ENCODE assay signal across 2 cellular contexts in the genomic region with DNA sequence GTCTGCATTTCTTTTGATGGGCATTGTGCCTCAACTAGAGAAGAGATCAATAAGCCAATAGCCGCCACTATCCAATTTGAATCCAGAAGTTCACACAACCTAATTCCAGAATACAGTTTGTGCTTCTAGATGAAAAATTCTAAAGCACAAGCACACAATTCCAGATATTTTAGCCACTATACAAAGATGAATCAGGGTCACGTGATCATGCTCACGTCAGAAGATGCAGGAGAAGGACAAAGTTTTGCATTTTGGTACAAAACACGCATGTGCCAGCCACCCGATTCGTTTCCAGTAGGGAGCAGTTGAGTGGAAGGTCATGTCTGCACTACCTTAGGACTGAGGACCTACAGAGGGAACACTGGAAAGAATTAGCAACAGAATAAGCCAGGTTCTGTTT.
TF ChIP-seq lines count a peak whose summit lies in the region.

No MANE protein-coding gene starts in this region.

TF ChIP-seq in GM23338, 12 proteins besides CTCF, POLR2A, EP300 and RAD21 (continues in another document):
- TF ChIP-seq, protein P1, sequence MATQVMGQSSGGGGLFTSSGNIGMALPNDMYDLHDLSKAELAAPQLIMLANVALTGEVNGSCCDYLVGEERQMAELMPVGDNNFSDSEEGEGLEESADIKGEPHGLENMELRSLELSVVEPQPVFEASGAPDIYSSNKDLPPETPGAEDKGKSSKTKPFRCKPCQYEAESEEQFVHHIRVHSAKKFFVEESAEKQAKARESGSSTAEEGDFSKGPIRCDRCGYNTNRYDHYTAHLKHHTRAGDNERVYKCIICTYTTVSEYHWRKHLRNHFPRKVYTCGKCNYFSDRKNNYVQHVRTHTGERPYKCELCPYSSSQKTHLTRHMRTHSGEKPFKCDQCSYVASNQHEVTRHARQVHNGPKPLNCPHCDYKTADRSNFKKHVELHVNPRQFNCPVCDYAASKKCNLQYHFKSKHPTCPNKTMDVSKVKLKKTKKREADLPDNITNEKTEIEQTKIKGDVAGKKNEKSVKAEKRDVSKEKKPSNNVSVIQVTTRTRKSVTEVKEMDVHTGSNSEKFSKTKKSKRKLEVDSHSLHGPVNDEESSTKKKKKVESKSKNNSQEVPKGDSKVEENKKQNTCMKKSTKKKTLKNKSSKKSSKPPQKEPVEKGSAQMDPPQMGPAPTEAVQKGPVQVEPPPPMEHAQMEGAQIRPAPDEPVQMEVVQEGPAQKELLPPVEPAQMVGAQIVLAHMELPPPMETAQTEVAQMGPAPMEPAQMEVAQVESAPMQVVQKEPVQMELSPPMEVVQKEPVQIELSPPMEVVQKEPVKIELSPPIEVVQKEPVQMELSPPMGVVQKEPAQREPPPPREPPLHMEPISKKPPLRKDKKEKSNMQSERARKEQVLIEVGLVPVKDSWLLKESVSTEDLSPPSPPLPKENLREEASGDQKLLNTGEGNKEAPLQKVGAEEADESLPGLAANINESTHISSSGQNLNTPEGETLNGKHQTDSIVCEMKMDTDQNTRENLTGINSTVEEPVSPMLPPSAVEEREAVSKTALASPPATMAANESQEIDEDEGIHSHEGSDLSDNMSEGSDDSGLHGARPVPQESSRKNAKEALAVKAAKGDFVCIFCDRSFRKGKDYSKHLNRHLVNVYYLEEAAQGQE (IDR thresholded peaks at IDR 0.05; ENCODE audit: unreplicated experiment) = no peak
- TF ChIP-seq, protein P2, sequence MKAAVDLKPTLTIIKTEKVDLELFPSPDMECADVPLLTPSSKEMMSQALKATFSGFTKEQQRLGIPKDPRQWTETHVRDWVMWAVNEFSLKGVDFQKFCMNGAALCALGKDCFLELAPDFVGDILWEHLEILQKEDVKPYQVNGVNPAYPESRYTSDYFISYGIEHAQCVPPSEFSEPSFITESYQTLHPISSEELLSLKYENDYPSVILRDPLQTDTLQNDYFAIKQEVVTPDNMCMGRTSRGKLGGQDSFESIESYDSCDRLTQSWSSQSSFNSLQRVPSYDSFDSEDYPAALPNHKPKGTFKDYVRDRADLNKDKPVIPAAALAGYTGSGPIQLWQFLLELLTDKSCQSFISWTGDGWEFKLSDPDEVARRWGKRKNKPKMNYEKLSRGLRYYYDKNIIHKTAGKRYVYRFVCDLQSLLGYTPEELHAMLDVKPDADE (IDR thresholded peaks at IDR 0.05) = no peak
- TF ChIP-seq ZNF114 (CRISPR knock-in tag; IDR thresholded peaks at IDR 0.05) (no peak), EZH2 (IDR thresholded peaks at IDR 0.05; ENCODE audit: low read depth, unreplicated experiment) (no peak), POLR2AphosphoS5 (IDR thresholded peaks at IDR 0.05; ENCODE audit: low read depth) (no peak), NANOG (IDR thresholded peaks at IDR 0.05; ENCODE audit: borderline replicate concordance) (no peak), STAT1 (IDR thresholded peaks at IDR 0.05; ENCODE audit: unreplicated experiment) (no peak), CREB1 (CRISPR knock-in tag; IDR thresholded peaks at IDR 0.05; ENCODE audit: low read depth) (no peak), JUNB (IDR thresholded peaks at IDR 0.05; ENCODE audit: unreplicated experiment) (no peak)
- TF ChIP-seq, protein P3, sequence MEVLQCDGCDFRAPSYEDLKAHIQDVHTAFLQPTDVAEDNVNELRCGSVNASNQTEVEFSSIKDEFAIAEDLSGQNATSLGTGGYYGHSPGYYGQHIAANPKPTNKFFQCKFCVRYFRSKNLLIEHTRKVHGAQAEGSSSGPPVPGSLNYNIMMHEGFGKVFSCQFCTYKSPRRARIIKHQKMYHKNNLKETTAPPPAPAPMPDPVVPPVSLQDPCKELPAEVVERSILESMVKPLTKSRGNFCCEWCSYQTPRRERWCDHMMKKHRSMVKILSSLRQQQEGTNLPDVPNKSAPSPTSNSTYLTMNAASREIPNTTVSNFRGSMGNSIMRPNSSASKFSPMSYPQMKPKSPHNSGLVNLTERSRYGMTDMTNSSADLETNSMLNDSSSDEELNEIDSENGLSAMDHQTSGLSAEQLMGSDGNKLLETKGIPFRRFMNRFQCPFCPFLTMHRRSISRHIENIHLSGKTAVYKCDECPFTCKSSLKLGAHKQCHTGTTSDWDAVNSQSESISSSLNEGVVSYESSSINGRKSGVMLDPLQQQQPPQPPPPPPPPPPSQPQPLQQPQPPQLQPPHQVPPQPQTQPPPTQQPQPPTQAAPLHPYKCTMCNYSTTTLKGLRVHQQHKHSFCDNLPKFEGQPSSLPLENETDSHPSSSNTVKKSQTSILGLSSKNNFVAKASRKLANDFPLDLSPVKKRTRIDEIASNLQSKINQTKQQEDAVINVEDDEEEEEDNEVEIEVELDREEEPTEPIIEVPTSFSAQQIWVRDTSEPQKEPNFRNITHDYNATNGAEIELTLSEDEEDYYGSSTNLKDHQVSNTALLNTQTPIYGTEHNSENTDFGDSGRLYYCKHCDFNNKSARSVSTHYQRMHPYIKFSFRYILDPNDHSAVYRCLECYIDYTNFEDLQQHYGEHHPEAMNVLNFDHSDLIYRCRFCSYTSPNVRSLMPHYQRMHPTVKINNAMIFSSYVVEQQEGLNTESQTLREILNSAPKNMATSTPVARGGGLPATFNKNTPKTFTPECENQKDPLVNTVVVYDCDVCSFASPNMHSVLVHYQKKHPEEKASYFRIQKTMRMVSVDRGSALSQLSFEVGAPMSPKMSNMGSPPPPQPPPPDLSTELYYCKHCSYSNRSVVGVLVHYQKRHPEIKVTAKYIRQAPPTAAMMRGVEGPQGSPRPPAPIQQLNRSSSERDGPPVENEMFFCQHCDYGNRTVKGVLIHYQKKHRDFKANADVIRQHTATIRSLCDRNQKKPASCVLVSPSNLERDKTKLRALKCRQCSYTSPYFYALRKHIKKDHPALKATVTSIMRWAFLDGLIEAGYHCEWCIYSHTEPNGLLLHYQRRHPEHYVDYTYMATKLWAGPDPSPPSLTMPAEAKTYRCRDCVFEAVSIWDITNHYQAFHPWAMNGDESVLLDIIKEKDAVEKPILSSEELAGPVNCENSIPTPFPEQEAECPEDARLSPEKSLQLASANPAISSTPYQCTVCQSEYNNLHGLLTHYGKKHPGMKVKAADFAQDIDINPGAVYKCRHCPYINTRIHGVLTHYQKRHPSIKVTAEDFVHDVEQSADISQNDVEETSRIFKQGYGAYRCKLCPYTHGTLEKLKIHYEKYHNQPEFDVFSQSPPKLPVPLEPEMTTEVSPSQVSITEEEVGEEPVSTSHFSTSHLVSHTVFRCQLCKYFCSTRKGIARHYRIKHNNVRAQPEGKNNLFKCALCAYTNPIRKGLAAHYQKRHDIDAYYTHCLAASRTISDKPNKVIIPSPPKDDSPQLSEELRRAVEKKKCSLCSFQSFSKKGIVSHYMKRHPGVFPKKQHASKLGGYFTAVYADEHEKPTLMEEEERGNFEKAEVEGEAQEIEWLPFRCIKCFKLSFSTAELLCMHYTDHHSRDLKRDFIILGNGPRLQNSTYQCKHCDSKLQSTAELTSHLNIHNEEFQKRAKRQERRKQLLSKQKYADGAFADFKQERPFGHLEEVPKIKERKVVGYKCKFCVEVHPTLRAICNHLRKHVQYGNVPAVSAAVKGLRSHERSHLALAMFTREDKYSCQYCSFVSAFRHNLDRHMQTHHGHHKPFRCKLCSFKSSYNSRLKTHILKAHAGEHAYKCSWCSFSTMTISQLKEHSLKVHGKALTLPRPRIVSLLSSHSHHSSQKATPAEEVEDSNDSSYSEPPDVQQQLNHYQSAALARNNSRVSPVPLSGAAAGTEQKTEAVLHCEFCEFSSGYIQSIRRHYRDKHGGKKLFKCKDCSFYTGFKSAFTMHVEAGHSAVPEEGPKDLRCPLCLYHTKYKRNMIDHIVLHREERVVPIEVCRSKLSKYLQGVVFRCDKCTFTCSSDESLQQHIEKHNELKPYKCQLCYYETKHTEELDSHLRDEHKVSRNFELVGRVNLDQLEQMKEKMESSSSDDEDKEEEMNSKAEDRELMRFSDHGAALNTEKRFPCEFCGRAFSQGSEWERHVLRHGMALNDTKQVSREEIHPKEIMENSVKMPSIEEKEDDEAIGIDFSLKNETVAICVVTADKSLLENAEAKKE (CRISPR knock-in tag; IDR thresholded peaks at IDR 0.05) = no peak

TF ChIP-seq in K562, 482 proteins besides CTCF, POLR2A, EP300 and RAD21 (continued from another document):
- TF ChIP-seq ILF3 (IDR thresholded peaks at IDR 0.05; ENCODE audit: borderline replicate concordance) = no peak
- TF ChIP-seq FIP1L1 (IDR thresholded peaks at IDR 0.05; ENCODE audit: low read depth, low read length, poor library complexity, severe bottlenecking) = no peak
- TF ChIP-seq, protein P4, sequence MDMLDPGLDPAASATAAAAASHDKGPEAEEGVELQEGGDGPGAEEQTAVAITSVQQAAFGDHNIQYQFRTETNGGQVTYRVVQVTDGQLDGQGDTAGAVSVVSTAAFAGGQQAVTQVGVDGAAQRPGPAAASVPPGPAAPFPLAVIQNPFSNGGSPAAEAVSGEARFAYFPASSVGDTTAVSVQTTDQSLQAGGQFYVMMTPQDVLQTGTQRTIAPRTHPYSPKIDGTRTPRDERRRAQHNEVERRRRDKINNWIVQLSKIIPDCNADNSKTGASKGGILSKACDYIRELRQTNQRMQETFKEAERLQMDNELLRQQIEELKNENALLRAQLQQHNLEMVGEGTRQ (CRISPR knock-in tag; IDR thresholded peaks at IDR 0.05) = peak; percentile 63
- TF ChIP-seq CBFA2T2 (conservative IDR thresholded peaks at IDR 0.05) = peak; percentile 53
- TF ChIP-seq NRF1 (conservative IDR thresholded peaks at IDR 0.05 in 1 of 2, IDR thresholded peaks at IDR 0.05 in 1 of 2) = peak; percentile 47 to 59
- no peak for TF ChIP-seq PURB (CRISPR knock-in tag; IDR thresholded peaks at IDR 0.05; ENCODE audit: low read depth)
